Comparison of ENCODE assay signal across 28 cellular contexts in the genomic region with DNA sequence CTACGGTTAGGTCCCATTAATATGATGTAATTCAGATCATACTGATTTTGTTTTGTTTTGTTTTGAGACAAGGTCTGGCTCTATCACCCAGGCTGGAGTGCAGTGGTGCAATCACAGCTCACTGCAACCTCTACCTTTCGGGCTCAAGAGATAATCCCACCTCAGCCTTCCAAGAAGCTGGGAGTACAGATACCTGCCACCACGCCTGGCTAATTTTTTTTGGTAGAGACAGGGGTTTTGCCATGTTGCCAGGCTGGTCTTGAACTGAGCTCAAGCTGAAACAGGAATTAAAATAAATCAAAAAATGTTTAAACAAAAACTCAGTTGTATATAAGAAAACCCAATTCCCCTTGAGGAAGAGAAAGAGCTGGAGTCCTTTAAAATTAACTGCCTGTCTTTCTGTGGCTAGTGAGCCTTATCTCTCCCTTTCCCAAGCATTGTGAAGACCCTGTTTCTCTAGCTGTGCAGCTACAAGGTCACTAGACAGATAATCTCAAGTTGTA.
"Had no signal": no experiment of that assay in that cellular context is flagged by ENCODE, and none has a peak within 500 bp of the region (broad histone marks: within the 10 kb centered on the region; RNA-seq: fewer than 3 reads in every experiment).

No MANE protein-coding gene starts in this region.

- H3K4me1 Mint-ChIP-seq: activated CD4-positive, alpha-beta T cell treated with anti-CD3 and anti-CD28 coated beads, Interleukin-2, amount 10 ng/mL, durations not matched to agents 24 days and 14 days; activated naive CD4-positive, alpha-beta T cell treated with anti-CD3 and anti-CD28 coated beads, Interleukin-2, amount 50 U/mL, for 24 hours; activated naive CD8-positive, alpha-beta T cell treated with anti-CD3 and anti-CD28 coated beads, Interleukin-2, amount 10 ng/mL, durations not matched to agents 7 days and 5 days; central memory CD8-positive, alpha-beta T cell had no signal

- H3K9me3 ChIP-seq: SJSA1, SK-N-SH had no signal

- H3K27ac Mint-ChIP-seq: activated CD4-positive, alpha-beta T cell treated with anti-CD3 and anti-CD28 coated beads, Interleukin-2, amount 10 ng/mL, durations not matched to agents 24 days and 14 days; activated CD8-positive, alpha-beta T cell treated with anti-CD3 and anti-CD28 coated beads for 36 hours; activated naive CD4-positive, alpha-beta T cell treated with anti-CD3 and anti-CD28 coated beads, Interleukin-2, amount 50 U/mL, for 24 hours; activated naive CD8-positive, alpha-beta T cell treated with anti-CD3 and anti-CD28 coated beads, Interleukin-2, amount 10 ng/mL, durations not matched to agents 7 days and 5 days; activated T-cell treated with anti-CD3 and anti-CD28 coated beads, Interleukin-2, amount 50 U/mL, for 24 hours; activated T-helper 2 cell treated with anti-CD3 and anti-CD28 coated beads, Interferon-gamma antibody, Interleukin-2, Interleukin-4, amounts not matched to agents 10 μg/mL and 5 μg/mL and 100 μg/mL, durations not matched to agents 14 hours and 24 hours and 36 hours; T-helper 1 cell treated with Interleukin-12 subunit alpha and Interleukin-12 subunit beta and Interleukin-4 antibody, amounts not matched to agents 30 μg/mL and 1 μg/mL, for 36 hours had no signal

- H3K9ac ChIP-seq: KMS-11, SK-N-SH had no signal

- H3K27me3 ChIP-seq: brain microvascular endothelial cell, SJSA1 had no signal

- ATAC-seq: activated CD8-positive, alpha-beta T cell treated with anti-CD3 and anti-CD28 coated beads for 36 hours had no signal

- H3K4me3 Mint-ChIP-seq: activated CD4-positive, alpha-beta T cell treated with anti-CD3 and anti-CD28 coated beads, Interleukin-2, amount 10 ng/mL, durations not matched to agents 24 days and 14 days; activated CD8-positive, alpha-beta T cell treated with anti-CD3 and anti-CD28 coated beads for 36 hours; activated naive CD4-positive, alpha-beta T cell treated with anti-CD3 and anti-CD28 coated beads, Interleukin-2, amount 50 U/mL, for 24 hours; activated naive CD8-positive, alpha-beta T cell treated with anti-CD3 and anti-CD28 coated beads, Interleukin-2, amount 10 ng/mL, durations not matched to agents 7 days and 5 days; activated T-cell treated with anti-CD3 and anti-CD28 coated beads, Interleukin-2, amount 50 U/mL, for 24 hours; central memory CD8-positive, alpha-beta T cell; T-helper 1 cell treated with Interleukin-12 subunit alpha and Interleukin-12 subunit beta and Interleukin-4 antibody, amounts not matched to agents 30 μg/mL and 1 μg/mL, for 36 hours had no signal

- DNase-seq: activated CD4-positive, alpha-beta T cell treated with anti-CD3 and anti-CD28 coated beads, Interleukin-2, amount 10 ng/mL, durations not matched to agents 24 days and 14 days; activated CD4-positive, alpha-beta T cell treated with anti-CD3 and anti-CD28 coated beads, Interleukin-2, amount 50 U/mL, for 4 hours; activated CD8-positive, alpha-beta T cell treated with anti-CD3 and anti-CD28 coated beads for 36 hours; activated gamma-delta T cell; activated naive CD4-positive, alpha-beta T cell treated with Interleukin-2 at 50 U/mL for 16 hours; activated naive CD8-positive, alpha-beta T cell treated with anti-CD3 and anti-CD28 coated beads, Interleukin-2, amount 10 ng/mL, durations not matched to agents 7 days and 5 days; activated T-cell treated with anti-CD3 and anti-CD28 coated beads, Interleukin-2, amount 50 U/mL, for 24 hours; anterior cingulate cortex; brain microvascular endothelial cell; MM.1S; NCI-H1092 treated with DMSO at 0.1 percent for 48 hours; NCI-H1417; NCI-H146; NCI-H187; NCI-H2081; NCI-H2171 treated with DMSO at 0.1 percent for 48 hours; NCI-H2227 treated with DMSO at 0.1 percent for 48 hours; NCI-H446; NCI-H69; NK-92 treated with Interleukin-12 subunit alpha and Interleukin-12 subunit beta, amount 100 ng/mL, for 24 hours; SHP77 had no signal

- H3K36me3 Mint-ChIP-seq: activated naive CD4-positive, alpha-beta T cell treated with anti-CD3 and anti-CD28 coated beads, Interleukin-2, amount 50 U/mL, for 24 hours; activated naive CD8-positive, alpha-beta T cell treated with anti-CD3 and anti-CD28 coated beads, Interleukin-2, amount 10 ng/mL, durations not matched to agents 7 days and 5 days had no signal

- H3K27ac ChIP-seq: brain microvascular endothelial cell, KMS-11, SJSA1 had no signal

- H3K4me1 ChIP-seq: SJSA1 had no signal

- H3K4me3 ChIP-seq: SJSA1 had no signal

- H3K36me3 ChIP-seq: brain microvascular endothelial cell, SJSA1 had no signal

- H3K27me3 Mint-ChIP-seq: activated CD8-positive, alpha-beta T cell treated with anti-CD3 and anti-CD28 coated beads for 36 hours; activated naive CD4-positive, alpha-beta T cell treated with anti-CD3 and anti-CD28 coated beads, Interleukin-2, amount 50 U/mL, for 24 hours; central memory CD8-positive, alpha-beta T cell had no signal

- H3K9me3 Mint-ChIP-seq: activated CD4-positive, alpha-beta T cell treated with anti-CD3 and anti-CD28 coated beads, Interleukin-2, amount 10 ng/mL, durations not matched to agents 24 days and 14 days; activated CD8-positive, alpha-beta T cell treated with anti-CD3 and anti-CD28 coated beads for 36 hours; activated naive CD4-positive, alpha-beta T cell treated with anti-CD3 and anti-CD28 coated beads, Interleukin-2, amount 50 U/mL, for 24 hours; activated naive CD8-positive, alpha-beta T cell treated with anti-CD3 and anti-CD28 coated beads, Interleukin-2, amount 10 ng/mL, durations not matched to agents 7 days and 5 days; activated T-cell treated with anti-CD3 and anti-CD28 coated beads, Interleukin-2, amount 50 U/mL, for 24 hours; activated T-helper 2 cell treated with anti-CD3 and anti-CD28 coated beads, Interferon-gamma antibody, Interleukin-2, Interleukin-4, amounts not matched to agents 10 μg/mL and 5 μg/mL and 100 μg/mL, durations not matched to agents 14 hours and 24 hours and 36 hours; central memory CD8-positive, alpha-beta T cell; T-helper 1 cell treated with Interleukin-12 subunit alpha and Interleukin-12 subunit beta and Interleukin-4 antibody, amounts not matched to agents 30 μg/mL and 1 μg/mL, for 36 hours had no signal
